Comparison of ENCODE assay signal across 9 cellular contexts in genomic region chr22:37681001-37681424, GRCh38. TPM values are rescaled to one million over a fixed set of nuclear protein-coding genes. Genes with fewer than 3 reads are reported as not detected.
DNase-seq lines count a peak whose midpoint lies in the region; ATAC-seq, FAIRE-seq and TF ChIP-seq lines count a peak whose summit lies in the region.
"Had no signal": no experiment of that assay in that cellular context is flagged by ENCODE, and none has a peak within 500 bp of the region (broad histone marks: within the 10 kb centered on the region; RNA-seq: fewer than 3 reads in every experiment).

No MANE protein-coding gene starts in this region.

- peak; percentile 43 for DNase-seq in A172 (ENCODE audit: low spot score)
- peak; percentile 45 for DNase-seq in LHCN-M2 (ENCODE audit: low read depth)
- no peak for DNase-seq in endothelial cell of umbilical vein (ENCODE audit: low read depth, low spot score)
- no peak for DNase-seq in posterior vena cava (ENCODE audit: low spot score)
- no peak for DNase-seq in activated naive CD4-positive, alpha-beta T cell treated with anti-CD3 and anti-CD28 coated beads for 36 hours

- no peaks in the 10 kb centered on the region for H3K9me1 ChIP-seq in endothelial cell of umbilical vein (replicated peaks; ENCODE audit: control insufficient read depth, extremely low read depth, insufficient read depth, low read length)

- no peak overlapping the region for H2AFZ ChIP-seq in endothelial cell of umbilical vein (ENCODE audit: low read depth, low read length)

- no peaks in the 10 kb centered on the region for H3K9me3 ChIP-seq in endothelial cell of umbilical vein (replicated peaks; ENCODE audit: control insufficient read depth, insufficient read depth, low read length)
- H3K9me3 ChIP-seq: heart left ventricle had no signal

- no peak overlapping the region for H3K27ac Mint-ChIP-seq in activated naive CD4-positive, alpha-beta T cell treated with anti-CD3 and anti-CD28 coated beads for 36 hours

- peaks cover 11% of the 10 kb centered on the region for H3K4me1 ChIP-seq in endothelial cell of umbilical vein (ENCODE audit: control insufficient read depth, extremely low read depth, insufficient read depth, low read length)

- TF ChIP-seq POLR2A in endothelial cell of umbilical vein (IDR thresholded peaks at IDR 0.05; ENCODE audit: low read depth, low read length), result no peak

- H4K20me1 ChIP-seq in endothelial cell of umbilical vein (replicated peaks; ENCODE audit: control insufficient read depth, extremely low read depth, insufficient read depth, low read length), result no peaks in the 10 kb centered on the region

- no peaks in the 10 kb centered on the region for H3K9me3 Mint-ChIP-seq in activated naive CD4-positive, alpha-beta T cell treated with anti-CD3 and anti-CD28 coated beads for 36 hours

- peaks cover 26% of the 10 kb centered on the region for H3K4me1 Mint-ChIP-seq in activated naive CD4-positive, alpha-beta T cell treated with anti-CD3 and anti-CD28 coated beads for 36 hours (ENCODE audit: low read depth)

- peak; percentile 49 for FAIRE-seq in endothelial cell of umbilical vein (lab: Jason Lieb, UNC)

- dilution Hi-C loops in endothelial cell of umbilical vein (cut with MboI; ENCODE audit: extremely low pct_ligation_motif_present, low sequenced_read_pairs), result no loop called here

- no peaks in the 10 kb centered on the region for H3K27me3 ChIP-seq in endothelial cell of umbilical vein (ENCODE audit: control insufficient read depth in 2 of 2, insufficient read depth in 2 of 2, low read length in 2 of 2)
- H3K27me3 ChIP-seq: heart left ventricle had no signal

- H3K4me2 ChIP-seq in endothelial cell of umbilical vein (ENCODE audit: insufficient read depth, low read length), result no peak overlapping the region

- no peak overlapping the region for H3K4me3 ChIP-seq in endothelial cell of umbilical vein (replicated peaks in 1 of 3; ENCODE audit: insufficient read depth in 1 of 3, low read depth in 1 of 3, low read length in 3 of 3)
- H3K4me3 ChIP-seq: heart left ventricle had no signal

- H3K27me3 Mint-ChIP-seq in activated naive CD4-positive, alpha-beta T cell treated with anti-CD3 and anti-CD28 coated beads for 36 hours (ENCODE audit: low read depth), result no peaks in the 10 kb centered on the region

- H3K36me3 ChIP-seq in endothelial cell of umbilical vein (ENCODE audit: control insufficient read depth in 2 of 2, extremely low read depth in 1 of 2, insufficient read depth in 2 of 2, low read length in 2 of 2), result peaks cover 7 to 8% of the 10 kb centered on the region in 2 experiments

- intact Hi-C loops in endothelial cell of umbilical vein (cut with micrococcal nuclease) (loop anchor here (1.0 to 2.0 kb wide), 4 partner anchors 23 to 142 kb away; partner anchors contain the start of gene PDXP), posterior vena cava (cut with DNase I) (loop anchor here in 1 of 2 donors (5.0 kb wide), 1 partner anchor 39 kb away; no protein-coding TSS in a partner anchor)
- intact Hi-C loops in activated naive CD4-positive, alpha-beta T cell treated with anti-CD3 and anti-CD28 coated beads for 36 hours (cut with micrococcal nuclease), result loop anchor here (1.0 kb wide), 4 partner anchors 20 to 73 kb away; partner anchors contain the start of gene GGA1

- H3K4me3 Mint-ChIP-seq in activated naive CD4-positive, alpha-beta T cell treated with anti-CD3 and anti-CD28 coated beads for 36 hours, result no peak overlapping the region

- TF ChIP-seq CTCF in endothelial cell of umbilical vein (IDR thresholded peaks at IDR 0.05; ENCODE audit: extremely low read depth in 1 of 2, insufficient read depth in 1 of 2, low read depth in 1 of 2, low read length in 2 of 2), result no peak

- peaks cover 22% of the 10 kb centered on the region for H3K79me2 ChIP-seq in endothelial cell of umbilical vein (ENCODE audit: control insufficient read depth, insufficient read depth, low read length)

- CTCF ChIA-PET in endothelial cell of umbilical vein (lab: Charles Lee), result interaction anchor here (0.6 to 8.7 kb wide), 27 partner anchors 9 to 141 kb away, joined by 3 to 307 read pairs (median 4); partner anchors contain the start of gene PDXP
- CTCF ChIA-PET in activated naive CD4-positive, alpha-beta T cell treated with anti-CD3 and anti-CD28 coated beads for 36 hours (lab: Charles Lee), result interaction anchor here (1.0 to 15.6 kb wide), 16 partner anchors 10 to 141 kb away, joined by 3 to 260 read pairs (median 6); partner anchors contain the start of genes GCAT, PDXP and SH3BP1

- ATAC-seq in GM19467 (IDR thresholded peaks at IDR 0.05; ENCODE audit: unreplicated experiment), result no peak

- no peak overlapping the region for H3K27ac ChIP-seq in endothelial cell of umbilical vein (ENCODE audit: insufficient read depth, low read depth, low read length)
- H3K27ac ChIP-seq: heart left ventricle, VCaP had no signal

- H3K9ac ChIP-seq in endothelial cell of umbilical vein (replicated peaks; ENCODE audit: extremely low read depth, insufficient read depth, low read length), result no peak overlapping the region

- no TSS peak for BruUV-seq in endothelial cell of umbilical vein (replicated peaks; lab: Mats Ljungman, UMichigan)

- no peaks in the 10 kb centered on the region for H3K36me3 Mint-ChIP-seq in activated naive CD4-positive, alpha-beta T cell treated with anti-CD3 and anti-CD28 coated beads for 36 hours (ENCODE audit: low read depth)

- POLR2A ChIA-PET in endothelial cell of umbilical vein (lab: Charles Lee), result interaction anchor here (0.5 to 1.6 kb wide), 4 partner anchors 20 to 162 kb away, joined by 3 to 5 read pairs (median 4); no protein-coding TSS in a partner anchor

RNA-seq across cellular contexts. Expression of gene NOL12, which starts 5.1 kb away (rescaled TPM):
- total RNA-seq in A172 (2014; rRNA removed; shearing (Covaris generic)), result 24.2 and 56.1 TPM in 2 replicates
- 45.1 and 53.9 TPM in 2 replicates for total RNA-seq in LHCN-M2 (2014; rRNA removed)
- 24.6 TPM for polyA plus RNA-seq in LHCN-M2 (2012)
- 29.1 and 31.5 TPM in 2 replicates for total RNA-seq in endothelial cell of umbilical vein
- polyA plus RNA-seq in endothelial cell of umbilical vein, result 22.0 and 23.2 TPM in 2 replicates
- 28.0 and 29.6 TPM in 2 replicates for polyA plus RNA-seq in endothelial cell of umbilical vein (2011; cell fraction: cytosol; rRNA removed)
- 38.0 and 54.7 TPM in 2 replicates for polyA plus RNA-seq in endothelial cell of umbilical vein (2011; cell fraction: nucleus; rRNA removed)
- polyA plus RNA-seq in endothelial cell of umbilical vein (2012), result 14.6 and 17.9 TPM in 2 replicates
- polyA minus RNA-seq in endothelial cell of umbilical vein, result 11.6 and 13.0 TPM in 2 replicates
- polyA minus RNA-seq in endothelial cell of umbilical vein (2011; cell fraction: cytosol; rRNA and poly(A)+ RNA removed), result 10.0 TPM
- polyA minus RNA-seq in endothelial cell of umbilical vein (2011; cell fraction: nucleus; rRNA and poly(A)+ RNA removed), result 8.0 and 12.8 TPM in 2 replicates
- 10 to 100 TPM; 12.0 to 13.8 TPM for total RNA-seq in posterior vena cava
- 10 to 100 TPM; 26.7 to 30.4 TPM for total RNA-seq in activated naive CD4-positive, alpha-beta T cell treated with anti-CD3 and anti-CD28 coated beads for 36 hours

RNA-seq across cellular contexts. Expression of gene LGALS1, which starts 5.6 kb away (rescaled TPM):
- total RNA-seq in A172 (2014; rRNA removed; shearing (Covaris generic)), result 3,374 and 3,537 TPM in 2 replicates
- 5,161 and 10,139 TPM in 2 replicates for total RNA-seq in LHCN-M2 (2014; rRNA removed)
- polyA plus RNA-seq in LHCN-M2 (2012), result 11,917 TPM
- 2,698 and 3,340 TPM in 2 replicates for total RNA-seq in endothelial cell of umbilical vein
- polyA plus RNA-seq in endothelial cell of umbilical vein, result 13,642 and 14,745 TPM in 2 replicates
- 7,658 and 7,748 TPM in 2 replicates for polyA plus RNA-seq in endothelial cell of umbilical vein (2011; cell fraction: cytosol; rRNA removed)
- polyA plus RNA-seq in endothelial cell of umbilical vein (2011; cell fraction: nucleus; rRNA removed), result 1,908 and 1,936 TPM in 2 replicates
- polyA plus RNA-seq in endothelial cell of umbilical vein (2012), result 4,419 and 5,787 TPM in 2 replicates
- 3,664 and 4,504 TPM in 2 replicates for polyA minus RNA-seq in endothelial cell of umbilical vein
- 162 TPM for polyA minus RNA-seq in endothelial cell of umbilical vein (2011; cell fraction: cytosol; rRNA and poly(A)+ RNA removed)
- polyA minus RNA-seq in endothelial cell of umbilical vein (2011; cell fraction: nucleus; rRNA and poly(A)+ RNA removed), result 352 and 404 TPM in 2 replicates
- total RNA-seq in posterior vena cava, result 1,000 to 10,000 TPM; 1,140 to 1,213 TPM
- total RNA-seq in activated naive CD4-positive, alpha-beta T cell treated with anti-CD3 and anti-CD28 coated beads for 36 hours, result 10 to 100 TPM; 62.7 to 70.2 TPM
- polyA plus RNA-seq: neural cell had no signal

RNA-seq across cellular contexts. Expression of gene TRIOBP, which starts 15.8 kb away (rescaled TPM):
- 41.4 and 43.4 TPM in 2 replicates for total RNA-seq in A172 (2014; rRNA removed; shearing (Covaris generic))
- 128 and 137 TPM in 2 replicates for total RNA-seq in LHCN-M2 (2014; rRNA removed)
- 85.7 TPM for polyA plus RNA-seq in LHCN-M2 (2012)
- 104 TPM in 2 replicates for total RNA-seq in endothelial cell of umbilical vein
- polyA plus RNA-seq in endothelial cell of umbilical vein, result 53.8 and 60.6 TPM in 2 replicates
- 63.6 and 79.0 TPM in 2 replicates for polyA plus RNA-seq in endothelial cell of umbilical vein (2011; cell fraction: cytosol; rRNA removed)
- 47.6 and 54.0 TPM in 2 replicates for polyA plus RNA-seq in endothelial cell of umbilical vein (2011; cell fraction: nucleus; rRNA removed)
- 54.5 and 57.2 TPM in 2 replicates for polyA plus RNA-seq in endothelial cell of umbilical vein (2012)
- polyA minus RNA-seq in endothelial cell of umbilical vein, result 107 and 137 TPM in 2 replicates
- 14.3 TPM for polyA minus RNA-seq in endothelial cell of umbilical vein (2011; cell fraction: cytosol; rRNA and poly(A)+ RNA removed)
- 37.7 and 39.5 TPM in 2 replicates for polyA minus RNA-seq in endothelial cell of umbilical vein (2011; cell fraction: nucleus; rRNA and poly(A)+ RNA removed)
- 10 to 100 TPM; 93.8 to 95.8 TPM for total RNA-seq in posterior vena cava
- total RNA-seq in activated naive CD4-positive, alpha-beta T cell treated with anti-CD3 and anti-CD28 coated beads for 36 hours, result 10 to 100 TPM; 17.5 to 18.8 TPM

RNA-seq across cellular contexts. Expression of gene PDXP, which starts 22.5 kb away (rescaled TPM):
- 10.8 and 11.7 TPM in 2 replicates for total RNA-seq in A172 (2014; rRNA removed; shearing (Covaris generic))
- total RNA-seq in LHCN-M2 (2014; rRNA removed) (38.7 and 45.1 TPM in 2 replicates), endothelial cell of umbilical vein (14.8 and 18.0 TPM in 2 replicates), posterior vena cava (1 to 10 TPM; 5.0 to 5.4 TPM)
- 20.9 TPM for polyA plus RNA-seq in LHCN-M2 (2012)
- polyA plus RNA-seq in endothelial cell of umbilical vein, result 20.0 and 22.6 TPM in 2 replicates
- polyA plus RNA-seq in endothelial cell of umbilical vein (2011; cell fraction: cytosol; rRNA removed), result 17.7 and 18.2 TPM in 2 replicates
- 6.1 and 6.5 TPM in 2 replicates for polyA plus RNA-seq in endothelial cell of umbilical vein (2011; cell fraction: nucleus; rRNA removed)
- polyA plus RNA-seq in endothelial cell of umbilical vein (2012), result 10.5 and 13.7 TPM in 2 replicates
- polyA minus RNA-seq in endothelial cell of umbilical vein, result 9.2 and 10.3 TPM in 2 replicates
- polyA minus RNA-seq in endothelial cell of umbilical vein (2011; cell fraction: cytosol; rRNA and poly(A)+ RNA removed), result 29.8 TPM
- polyA minus RNA-seq in endothelial cell of umbilical vein (2011; cell fraction: nucleus; rRNA and poly(A)+ RNA removed), result 2.7 and 4.6 TPM in 2 replicates
- total RNA-seq in activated naive CD4-positive, alpha-beta T cell treated with anti-CD3 and anti-CD28 coated beads for 36 hours, result 10 to 100 TPM; 17.4 to 19.2 TPM

RNA-seq across cellular contexts. Expression of gene SH3BP1, which starts 41.5 kb away (rescaled TPM):
- total RNA-seq in A172 (2014; rRNA removed; shearing (Covaris generic)), result 0.07 TPM in 1 of 2 replicates, not detected in the other
- 1.7 and 3.5 TPM in 2 replicates for total RNA-seq in LHCN-M2 (2014; rRNA removed)
- polyA plus RNA-seq in LHCN-M2 (2012), result 1.6 TPM
- total RNA-seq in endothelial cell of umbilical vein, result 2.8 and 4.3 TPM in 2 replicates
- polyA plus RNA-seq in endothelial cell of umbilical vein, result 2.3 and 4.2 TPM in 2 replicates
- 4.8 and 5.9 TPM in 2 replicates for polyA plus RNA-seq in endothelial cell of umbilical vein (2011; cell fraction: cytosol; rRNA removed)
- 7.6 and 9.2 TPM in 2 replicates for polyA plus RNA-seq in endothelial cell of umbilical vein (2011; cell fraction: nucleus; rRNA removed)
- 9.5 and 10.4 TPM in 2 replicates for polyA plus RNA-seq in endothelial cell of umbilical vein (2012)
- polyA minus RNA-seq in endothelial cell of umbilical vein, result 5.3 and 7.2 TPM in 2 replicates
- not detected for polyA minus RNA-seq in endothelial cell of umbilical vein (2011; cell fraction: cytosol; rRNA and poly(A)+ RNA removed)
- polyA minus RNA-seq in endothelial cell of umbilical vein (2011; cell fraction: nucleus; rRNA and poly(A)+ RNA removed), result 1.5 and 3.1 TPM in 2 replicates
- 1 to 10 TPM; 7.2 to 7.4 TPM for total RNA-seq in posterior vena cava
- 10 to 100 TPM; 45.9 to 51.0 TPM for total RNA-seq in activated naive CD4-positive, alpha-beta T cell treated with anti-CD3 and anti-CD28 coated beads for 36 hours

Comparison
In these comparisons a context has a peak if more than half of its experiments do, and no peak if none do; other contexts are left out.
1. DNase-seq: peak in A172 (single experiment) and LHCN-M2 (single experiment); none in endothelial cell of umbilical vein (single experiment), posterior vena cava (single experiment) and activated naive CD4-positive, alpha-beta T cell treated with anti-CD3 and anti-CD28 coated beads for 36 hours (single experiment).
2. RNA of gene LGALS1, which starts 5.6 kb away (total RNA-seq): 5,161 to 10,139 TPM in LHCN-M2, 3,374 to 3,537 TPM in A172, 2,698 to 3,340 TPM in endothelial cell of umbilical vein and 1,140 to 1,213 TPM in posterior vena cava; 62.7 to 70.2 TPM in activated naive CD4-positive, alpha-beta T cell treated with anti-CD3 and anti-CD28 coated beads for 36 hours; every median in the first group is over 10 times any median in the second.